11 cellular contexts compared by ENCODE assay signal in the genomic region with DNA sequence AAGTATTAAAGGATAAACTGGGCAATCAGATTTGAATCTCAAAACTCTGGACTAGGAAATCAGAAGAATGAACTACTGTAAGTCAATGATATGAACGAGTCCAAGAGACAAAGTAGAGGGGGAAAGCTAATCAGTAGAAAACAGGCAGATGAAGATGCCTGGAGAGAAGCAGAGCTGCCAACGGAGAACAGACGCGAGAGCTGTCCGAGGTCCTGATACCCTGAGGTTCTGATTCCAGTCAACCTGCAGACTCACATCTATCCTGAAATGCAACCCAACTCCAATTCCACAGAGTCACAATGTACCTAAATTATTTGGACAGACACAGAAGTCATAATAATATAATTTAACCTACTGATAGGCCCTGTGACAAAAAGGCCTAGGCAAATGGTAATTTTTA. TPM values are rescaled to one million over a fixed set of nuclear protein-coding genes. Genes with fewer than 3 reads are reported as not detected.
A peak's percentile ranks its signal among the peaks of the same experiment; 100 is the strongest.
DNase-seq lines count a peak whose midpoint lies in the region; ATAC-seq and TF ChIP-seq lines count a peak whose summit lies in the region.
"Had no signal": no experiment of that assay in that cellular context is flagged by ENCODE, and none has a peak within 500 bp of the region (broad histone marks: within the 10 kb centered on the region; RNA-seq: fewer than 3 reads in every experiment).

No MANE protein-coding gene starts in this region.

- peak; percentile 38 to 74 for DNase-seq in Caco-2
- peak; percentile 33 for DNase-seq in HFF-Myc (ENCODE audit: extremely low read depth, low read depth)
- DNase-seq in activated CD4-positive, alpha-beta T cell treated with anti-CD3 and anti-CD28 coated beads, Interleukin-2, amount 50 U/mL, for 48 hours, result peak; percentile 9 to 19
- DNase-seq in iPS DF 4.7 (ENCODE audit: extremely low read depth, low spot score), result peak; percentile 49
- no peak for DNase-seq in uterus
- DNase-seq in Ammon's horn (ENCODE audit: low spot score), result no peak
- no peak for DNase-seq in CD4-positive, alpha-beta T cell
- DNase-seq: activated B cell treated with CpG ODN at 0.5 μM for 24 hours had no signal

- H3K36me3 Mint-ChIP-seq in Caco-2 (ENCODE audit: insufficient read depth, unreplicated experiment), result no peaks in the 10 kb centered on the region
- H3K36me3 Mint-ChIP-seq in CD4-positive, alpha-beta T cell (ENCODE audit: low read depth), result no peaks in the 10 kb centered on the region

- intact Hi-C loops in Caco-2 (cut with micrococcal nuclease; ENCODE audit: unreplicated experiment) (loop anchor here (1.0 kb wide), 1 partner anchor 34 kb away; a partner anchor contains a TSS), uterus (cut with DNase I; ENCODE audit: low total_unique reads) (no loop called here)
- intact Hi-C loops in CD4-positive, alpha-beta T cell (cut with DNase I, micrococcal nuclease), result no loop called here

- peaks cover 8% of the 10 kb centered on the region for H3K27me3 Mint-ChIP-seq in Caco-2 (ENCODE audit: insufficient read depth, unreplicated experiment)
- H3K27me3 Mint-ChIP-seq in CD4-positive, alpha-beta T cell, result no peaks in the 10 kb centered on the region
- H3K27me3 Mint-ChIP-seq: activated B cell treated with CpG ODN at 0.5 μM for 24 hours had no signal

- no TSS peak for BruUV-seq in Caco-2 (replicated peaks; lab: Mats Ljungman, UMichigan)

- H3K9me3 ChIP-seq in Caco-2 (no peaks in the 10 kb centered on the region), uterus (no peaks in the 10 kb centered on the region)
- no peaks in the 10 kb centered on the region for H3K9me3 ChIP-seq in CD4-positive, alpha-beta T cell (ENCODE audit: control insufficient read depth, low read length)
- H3K9me3 ChIP-seq: vagina had no signal

- no peaks in the 10 kb centered on the region for H3K27me3 ChIP-seq in Caco-2 (replicated peaks; ENCODE audit: control insufficient read depth, insufficient read depth, low read length)
- no peaks in the 10 kb centered on the region for H3K27me3 ChIP-seq in uterus
- no peaks in the 10 kb centered on the region for H3K27me3 ChIP-seq in CD4-positive, alpha-beta T cell (ENCODE audit: control insufficient read depth, insufficient read depth, low read length)
- H3K27me3 ChIP-seq: vagina had no signal

- TF ChIP-seq POLR2A in uterus (IDR thresholded peaks at IDR 0.05), result no peak

- H3K27ac ChIP-seq in uterus, result no peak overlapping the region
- H3K27ac ChIP-seq in CD4-positive, alpha-beta T cell (ENCODE audit: low read depth, low read length), result no peak overlapping the region
- H3K27ac ChIP-seq: vagina had no signal

- H3K4me3 ChIP-seq in Caco-2 (ENCODE audit: low read depth, low read length), result no peak overlapping the region
- H3K4me3 ChIP-seq in HFF-Myc (replicated peaks; ENCODE audit: low read depth, low read length), result no peak overlapping the region
- no peak overlapping the region for H3K4me3 ChIP-seq in uterus
- H3K4me3 ChIP-seq: vagina had no signal

- H3K4me1 Mint-ChIP-seq in Caco-2 (ENCODE audit: low read depth, unreplicated experiment), result no peaks in the 10 kb centered on the region
- no peaks in the 10 kb centered on the region for H3K4me1 Mint-ChIP-seq in CD4-positive, alpha-beta T cell (ENCODE audit: low read depth)
- H3K4me1 Mint-ChIP-seq: activated B cell treated with CpG ODN at 0.5 μM for 24 hours had no signal

- POLR2A ChIA-PET in Caco-2 (lab: Charles Lee), result no interaction called here
- POLR2A ChIA-PET in CD4-positive, alpha-beta T cell (lab: Charles Lee), result no interaction called here

- H3K36me3 ChIP-seq in Caco-2 (ENCODE audit: control insufficient read depth, insufficient read depth, low read length) (no peaks in the 10 kb centered on the region), uterus (no peaks in the 10 kb centered on the region)
- H3K36me3 ChIP-seq: vagina had no signal

- no peak overlapping the region for H3K27ac Mint-ChIP-seq in Caco-2 (ENCODE audit: unreplicated experiment)
- H3K27ac Mint-ChIP-seq in CD4-positive, alpha-beta T cell, result no peak overlapping the region
- H3K27ac Mint-ChIP-seq: activated B cell treated with CpG ODN at 0.5 μM for 24 hours had no signal

- H3K4me3 Mint-ChIP-seq in Caco-2 (ENCODE audit: unreplicated experiment), result no peak overlapping the region
- no peak overlapping the region for H3K4me3 Mint-ChIP-seq in CD4-positive, alpha-beta T cell
- H3K4me3 Mint-ChIP-seq: activated B cell treated with CpG ODN at 0.5 μM for 24 hours had no signal

- TF ChIP-seq CTCF in Caco-2 (IDR thresholded peaks at IDR 0.05; ENCODE audit: insufficient read depth in 1 of 2, low read depth in 1 of 2, low read length in 1 of 2, severe bottlenecking in 1 of 2, unreplicated experiment in 1 of 2) (no peak), HFF-Myc (IDR thresholded peaks at IDR 0.05; ENCODE audit: low read depth, low read length, missing control alignments) (no peak), uterus (IDR thresholded peaks at IDR 0.05) (no peak)
- no peak for TF ChIP-seq CTCF in CD4-positive, alpha-beta T cell (IDR thresholded peaks at IDR 0.05)

- ATAC-seq in GM19328 (IDR thresholded peaks at IDR 0.05; ENCODE audit: unreplicated experiment), result no peak
- ATAC-seq in CD4-positive, alpha-beta T cell (ENCODE audit: poor library complexity), result no peak
- ATAC-seq: esophagus mucosa had no signal

- no peaks in the 10 kb centered on the region for H3K4me1 ChIP-seq in Caco-2
- no peaks in the 10 kb centered on the region for H3K4me1 ChIP-seq in uterus
- H3K4me1 ChIP-seq: vagina had no signal

- CTCF ChIA-PET in Caco-2 (lab: Charles Lee), result no interaction called here
- CTCF ChIA-PET in CD4-positive, alpha-beta T cell (lab: Charles Lee), result no interaction called here

- H3K9me3 Mint-ChIP-seq in Caco-2 (ENCODE audit: unreplicated experiment), result no peaks in the 10 kb centered on the region
- peaks cover 2% of the 10 kb centered on the region for H3K9me3 Mint-ChIP-seq in CD4-positive, alpha-beta T cell
- H3K9me3 Mint-ChIP-seq: activated B cell treated with CpG ODN at 0.5 μM for 24 hours had no signal

RNA-seq across cellular contexts. Expression of a gene that starts 33.5 kb away (rescaled TPM):
- total RNA-seq in Caco-2 (2022), result not detected in 2 replicates
- under 1 TPM in 1 of 4 donors, not detected in 3; 0.62 TPM for total RNA-seq in uterus
- total RNA-seq in CD4-positive, alpha-beta T cell, result not detected
- total RNA-seq: esophagus mucosa, vagina had no signal

Comparison
In these comparisons a context has a peak if more than half of its experiments do, and no peak if none do; other contexts are left out.
1. DNase-seq: peak in Caco-2 (2 of 2), HFF-Myc (single experiment), activated CD4-positive, alpha-beta T cell treated with anti-CD3 and anti-CD28 coated beads, Interleukin-2, amount 50 U/mL, for 48 hours (2 of 2) and iPS DF 4.7 (single experiment); none in uterus (0 of 2), Ammon's horn (single experiment) and CD4-positive, alpha-beta T cell (0 of 10).